ENCODE assay signal across 9 cellular contexts in the genomic region with DNA sequence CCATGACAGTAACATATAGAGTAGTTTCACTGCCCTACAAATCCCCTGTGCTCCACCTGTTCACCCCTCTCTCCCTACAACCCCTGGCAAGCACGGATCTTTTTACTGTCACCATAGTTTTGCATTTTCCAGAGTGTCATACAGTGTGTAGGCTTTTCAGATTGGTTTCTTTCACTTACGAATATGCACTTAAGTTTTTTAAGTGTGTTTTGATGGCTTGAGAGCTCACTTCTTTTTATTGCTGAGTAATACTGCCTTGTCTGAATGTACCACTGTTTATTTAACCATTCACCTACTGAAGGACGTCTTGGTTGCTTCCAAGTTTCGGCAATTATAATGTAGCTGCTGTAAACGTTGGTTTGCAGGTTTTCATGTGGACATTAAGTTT.
A peak's percentile ranks its signal among the peaks of the same experiment; 100 is the strongest.
DNase-seq lines count a peak whose midpoint lies in the region; ATAC-seq, FAIRE-seq and TF ChIP-seq lines count a peak whose summit lies in the region.
"Had no signal": no experiment of that assay in that cellular context is flagged by ENCODE, and none has a peak within 500 bp of the region (broad histone marks: within the 10 kb centered on the region; RNA-seq: fewer than 3 reads in every experiment).

No MANE protein-coding gene starts in this region.

- peaks cover 7% of the 10 kb centered on the region for H3K4me1 ChIP-seq in suprapubic skin
- H3K4me1 ChIP-seq: pancreas had no signal

- no peaks in the 10 kb centered on the region for H3K36me3 ChIP-seq in suprapubic skin
- H3K36me3 ChIP-seq: pancreas had no signal

- DNase-seq in GM12891 (ENCODE audit: insufficient read length, low spot score) = no peak
- DNase-seq in HT-29 (ENCODE audit: low spot score) = peak; percentile 38
- no peak for DNase-seq in dorsolateral prefrontal cortex
- no peak for DNase-seq in suprapubic skin (ENCODE audit: low spot score in 2 of 2)
- DNase-seq in epidermal melanocyte (ENCODE audit: insufficient read length, low spot score) = no peak
- DNase-seq in DMS 273 treated with DMSO at 0.1 percent for 48 hours (lab: John Stamatoyannopoulos, UW) = no peak
- no peak for DNase-seq in cortex of kidney (lab: John Stamatoyannopoulos, UW)
- DNase-seq: pancreas had no signal

- TF ChIP-seq POLR2A in GM12891 (IDR thresholded peaks at IDR 0.05; ENCODE audit: low read depth, low read length) (no peak), suprapubic skin (IDR thresholded peaks at IDR 0.05) (no peak)

- H3K9me3 ChIP-seq in suprapubic skin = no peaks in the 10 kb centered on the region
- H3K9me3 ChIP-seq: pancreas had no signal

- FAIRE-seq in GM12891 (lab: Jason Lieb, UNC) = peak; percentile 59
- FAIRE-seq: pancreas had no signal

- no peak for TF ChIP-seq EP300 in suprapubic skin (IDR thresholded peaks at IDR 0.05)

- intact Hi-C loops in dorsolateral prefrontal cortex (cut with DNase I) = no loop called here

- H3K4me3 ChIP-seq in dorsolateral prefrontal cortex (peak overlapping the region in 57 of 59 donors; percentile 1 to 61 (median 36)), suprapubic skin (peak overlapping the region; percentile 1)

- 52% methylated on average over 5 of the region's 5 CpGs for WGBS in suprapubic skin

- no peak overlapping the region for H3K27ac ChIP-seq in dorsolateral prefrontal cortex
- no peak overlapping the region for H3K27ac ChIP-seq in suprapubic skin
- H3K27ac ChIP-seq: pancreas had no signal

- H3K27me3 ChIP-seq in dorsolateral prefrontal cortex = no peaks in the 10 kb centered on the region
- H3K27me3 ChIP-seq in suprapubic skin = no peaks in the 10 kb centered on the region
- H3K27me3 ChIP-seq: pancreas had no signal

- TF ChIP-seq CTCF in dorsolateral prefrontal cortex (IDR thresholded peaks at IDR 0.05 in 54 of 56, conservative IDR thresholded peaks at IDR 0.05 in 2 of 56; ENCODE audit: low read depth in 1 of 56, partially characterized antibody in 56 of 56) (no peak), suprapubic skin (IDR thresholded peaks at IDR 0.05) (no peak)

- ATAC-seq in GM21423 (IDR thresholded peaks at IDR 0.05; ENCODE audit: unreplicated experiment) = peak; percentile 34

TF ChIP-seq in GM12891, 5 proteins besides CTCF, POLR2A, EP300 and RAD21:
- TF ChIP-seq PAX5 (IDR thresholded peaks at IDR 0.05; ENCODE audit: insufficient read depth, low read length, severe bottlenecking) (no peak), TAF1 (IDR thresholded peaks at IDR 0.05; ENCODE audit: low read depth, low read length) (no peak), SPI1 (IDR thresholded peaks at IDR 0.05; ENCODE audit: low read depth, low read length) (no peak), POU2F2 (IDR thresholded peaks at IDR 0.05; ENCODE audit: low read depth, low read length) (no peak), POLR2AphosphoS5 (IDR thresholded peaks at IDR 0.05; ENCODE audit: low read depth, low read length) (no peak)
TF ChIP-seq in GM12891: peak in this region for 0.
